2 cellular contexts compared by ENCODE assay signal in the genomic region with DNA sequence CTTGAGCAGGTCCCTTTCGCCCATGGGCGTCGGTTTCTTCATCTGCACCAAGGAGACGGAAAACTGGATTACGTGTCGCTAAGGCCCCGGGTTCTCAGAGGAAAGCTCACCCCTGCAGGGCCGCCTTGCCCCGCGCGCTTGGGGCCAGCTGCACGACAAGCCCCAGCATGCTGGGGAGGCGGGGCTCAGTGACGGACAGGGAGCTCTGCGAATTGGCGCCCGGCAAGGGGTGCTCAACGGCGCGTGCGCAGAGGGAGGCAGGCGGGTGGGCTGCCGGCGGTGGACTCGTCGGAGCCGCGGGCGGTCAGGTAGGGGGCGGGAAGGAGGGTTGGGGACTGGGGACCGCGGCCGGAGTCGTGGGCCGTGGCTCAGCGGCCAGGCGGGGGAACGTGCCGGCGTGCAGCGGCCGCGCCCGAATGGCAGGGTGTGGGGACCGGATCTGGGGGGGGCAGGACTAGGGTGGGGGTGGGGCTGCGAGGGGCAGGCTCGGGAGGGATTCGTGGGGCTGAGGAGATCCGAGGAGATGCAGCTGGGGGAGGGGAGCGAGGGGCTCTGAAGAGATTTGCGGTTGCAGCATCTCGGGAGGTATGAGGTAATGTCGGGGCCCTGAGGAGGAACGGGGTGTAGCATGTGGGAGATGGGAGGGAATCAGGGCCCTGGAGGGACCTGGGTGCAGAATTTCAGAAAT.
TF ChIP-seq lines count a peak whose summit lies in the region.

A gene with protein sequence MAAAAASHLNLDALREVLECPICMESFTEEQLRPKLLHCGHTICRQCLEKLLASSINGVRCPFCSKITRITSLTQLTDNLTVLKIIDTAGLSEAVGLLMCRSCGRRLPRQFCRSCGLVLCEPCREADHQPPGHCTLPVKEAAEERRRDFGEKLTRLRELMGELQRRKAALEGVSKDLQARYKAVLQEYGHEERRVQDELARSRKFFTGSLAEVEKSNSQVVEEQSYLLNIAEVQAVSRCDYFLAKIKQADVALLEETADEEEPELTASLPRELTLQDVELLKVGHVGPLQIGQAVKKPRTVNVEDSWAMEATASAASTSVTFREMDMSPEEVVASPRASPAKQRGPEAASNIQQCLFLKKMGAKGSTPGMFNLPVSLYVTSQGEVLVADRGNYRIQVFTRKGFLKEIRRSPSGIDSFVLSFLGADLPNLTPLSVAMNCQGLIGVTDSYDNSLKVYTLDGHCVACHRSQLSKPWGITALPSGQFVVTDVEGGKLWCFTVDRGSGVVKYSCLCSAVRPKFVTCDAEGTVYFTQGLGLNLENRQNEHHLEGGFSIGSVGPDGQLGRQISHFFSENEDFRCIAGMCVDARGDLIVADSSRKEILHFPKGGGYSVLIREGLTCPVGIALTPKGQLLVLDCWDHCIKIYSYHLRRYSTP (plus strand): TSS at position 232 of the 688 bp plus-strand sequence. CDS start 10,438 bp downstream, outside the sequence.

TF ChIP-seq in IMR-90, 13 proteins besides CTCF, POLR2A, EP300 and RAD21:
- no peak for TF ChIP-seq NFE2L2 (IDR thresholded peaks at IDR 0.05; ENCODE audit: low read depth, low read length)
- no peak for TF ChIP-seq SMC3 (IDR thresholded peaks at IDR 0.05; ENCODE audit: low read depth, low read length)
- no peak for TF ChIP-seq RFX5 (IDR thresholded peaks at IDR 0.05; ENCODE audit: low read depth, low read length)
- no peak for TF ChIP-seq MAFK (IDR thresholded peaks at IDR 0.05; ENCODE audit: low read depth, low read length)
- TF ChIP-seq CHD1 (IDR thresholded peaks at IDR 0.05; ENCODE audit: low read depth, low read length), result no peak
- TF ChIP-seq, protein P1, sequence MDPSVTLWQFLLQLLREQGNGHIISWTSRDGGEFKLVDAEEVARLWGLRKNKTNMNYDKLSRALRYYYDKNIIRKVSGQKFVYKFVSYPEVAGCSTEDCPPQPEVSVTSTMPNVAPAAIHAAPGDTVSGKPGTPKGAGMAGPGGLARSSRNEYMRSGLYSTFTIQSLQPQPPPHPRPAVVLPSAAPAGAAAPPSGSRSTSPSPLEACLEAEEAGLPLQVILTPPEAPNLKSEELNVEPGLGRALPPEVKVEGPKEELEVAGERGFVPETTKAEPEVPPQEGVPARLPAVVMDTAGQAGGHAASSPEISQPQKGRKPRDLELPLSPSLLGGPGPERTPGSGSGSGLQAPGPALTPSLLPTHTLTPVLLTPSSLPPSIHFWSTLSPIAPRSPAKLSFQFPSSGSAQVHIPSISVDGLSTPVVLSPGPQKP (IDR thresholded peaks at IDR 0.05; ENCODE audit: borderline replicate concordance, low read depth, low read length), result no peak
- no peak for TF ChIP-seq RCOR1 (IDR thresholded peaks at IDR 0.05; ENCODE audit: insufficient replicate concordance, low read length)
- TF ChIP-seq MXI1 (IDR thresholded peaks at IDR 0.05; ENCODE audit: borderline replicate concordance, low read depth, low read length), result 0 out of 2 replicates have a peak, but pooled peaks have one; percentile 23
- TF ChIP-seq BHLHE40 (IDR thresholded peaks at IDR 0.05; ENCODE audit: low read depth, low read length), result no peak
- TF ChIP-seq CEBPB (IDR thresholded peaks at IDR 0.05; ENCODE audit: low read depth, low read length), result peak; percentile 30; the same call in 1 of the 2 replicates
TF ChIP-seq in IMR-90: peak in this region for 2.

TF ChIP-seq in PFSK-1, 5 proteins besides CTCF, POLR2A, EP300 and RAD21:
- TF ChIP-seq TAF1 (IDR thresholded peaks at IDR 0.05; ENCODE audit: borderline replicate concordance, insufficient read depth, low read length) (no peak), FOXP2 (optimal IDR thresholded peaks at IDR 0.05; ENCODE audit: borderline replicate concordance, extremely low read depth, extremely low read length, insufficient read depth) (peak; percentile 39), SIN3A (IDR thresholded peaks at IDR 0.05; ENCODE audit: borderline replicate concordance, insufficient read depth, low read length) (no peak), POLR2AphosphoS5 (IDR thresholded peaks at IDR 0.05; ENCODE audit: low read depth, low read length) (peak; percentile 67)
- TF ChIP-seq, protein P2, sequence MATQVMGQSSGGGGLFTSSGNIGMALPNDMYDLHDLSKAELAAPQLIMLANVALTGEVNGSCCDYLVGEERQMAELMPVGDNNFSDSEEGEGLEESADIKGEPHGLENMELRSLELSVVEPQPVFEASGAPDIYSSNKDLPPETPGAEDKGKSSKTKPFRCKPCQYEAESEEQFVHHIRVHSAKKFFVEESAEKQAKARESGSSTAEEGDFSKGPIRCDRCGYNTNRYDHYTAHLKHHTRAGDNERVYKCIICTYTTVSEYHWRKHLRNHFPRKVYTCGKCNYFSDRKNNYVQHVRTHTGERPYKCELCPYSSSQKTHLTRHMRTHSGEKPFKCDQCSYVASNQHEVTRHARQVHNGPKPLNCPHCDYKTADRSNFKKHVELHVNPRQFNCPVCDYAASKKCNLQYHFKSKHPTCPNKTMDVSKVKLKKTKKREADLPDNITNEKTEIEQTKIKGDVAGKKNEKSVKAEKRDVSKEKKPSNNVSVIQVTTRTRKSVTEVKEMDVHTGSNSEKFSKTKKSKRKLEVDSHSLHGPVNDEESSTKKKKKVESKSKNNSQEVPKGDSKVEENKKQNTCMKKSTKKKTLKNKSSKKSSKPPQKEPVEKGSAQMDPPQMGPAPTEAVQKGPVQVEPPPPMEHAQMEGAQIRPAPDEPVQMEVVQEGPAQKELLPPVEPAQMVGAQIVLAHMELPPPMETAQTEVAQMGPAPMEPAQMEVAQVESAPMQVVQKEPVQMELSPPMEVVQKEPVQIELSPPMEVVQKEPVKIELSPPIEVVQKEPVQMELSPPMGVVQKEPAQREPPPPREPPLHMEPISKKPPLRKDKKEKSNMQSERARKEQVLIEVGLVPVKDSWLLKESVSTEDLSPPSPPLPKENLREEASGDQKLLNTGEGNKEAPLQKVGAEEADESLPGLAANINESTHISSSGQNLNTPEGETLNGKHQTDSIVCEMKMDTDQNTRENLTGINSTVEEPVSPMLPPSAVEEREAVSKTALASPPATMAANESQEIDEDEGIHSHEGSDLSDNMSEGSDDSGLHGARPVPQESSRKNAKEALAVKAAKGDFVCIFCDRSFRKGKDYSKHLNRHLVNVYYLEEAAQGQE (IDR thresholded peaks at IDR 0.05; ENCODE audit: insufficient read depth in 1 of 2, low read depth in 2 of 2, low read length in 2 of 2), result no peak
